In the genomic region with DNA sequence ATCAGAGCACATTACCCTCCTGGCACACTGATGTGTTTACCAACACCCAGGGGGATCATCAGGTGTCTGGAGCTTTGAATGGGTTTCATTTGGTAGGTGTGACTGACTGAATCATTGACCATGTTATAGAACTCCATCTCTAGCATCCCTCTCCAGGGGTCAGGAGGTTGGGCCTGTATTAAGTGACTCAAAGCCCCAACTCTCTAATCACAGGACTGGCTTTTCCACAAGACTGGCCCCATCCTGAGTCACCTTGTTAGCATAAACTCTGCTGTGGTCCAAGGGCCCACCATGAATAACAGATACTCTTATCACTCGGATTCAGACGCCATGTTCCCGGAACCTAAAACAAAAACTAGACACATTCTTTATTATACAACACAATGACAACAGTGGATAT, we compare ENCODE assay signal across 2 cellular contexts.
TF ChIP-seq lines count a peak whose summit lies in the region.

No MANE protein-coding gene starts in this region.

TF ChIP-seq in IMR-90, 13 proteins besides CTCF, POLR2A, EP300 and RAD21 (continued from another document):
- TF ChIP-seq ELK1 (IDR thresholded peaks at IDR 0.05; ENCODE audit: borderline replicate concordance, low read depth, low read length), result no peak
- no peak for TF ChIP-seq CEBPB (IDR thresholded peaks at IDR 0.05; ENCODE audit: low read depth, low read length)
- no peak for TF ChIP-seq SMC3 (IDR thresholded peaks at IDR 0.05; ENCODE audit: low read depth, low read length)
- no peak for TF ChIP-seq USF2 (IDR thresholded peaks at IDR 0.05; ENCODE audit: low read depth, low read length)
- TF ChIP-seq BHLHE40 (IDR thresholded peaks at IDR 0.05; ENCODE audit: low read depth, low read length), result no peak
- no peak for TF ChIP-seq CHD1 (IDR thresholded peaks at IDR 0.05; ENCODE audit: low read depth, low read length)
- TF ChIP-seq NFE2L2 (IDR thresholded peaks at IDR 0.05; ENCODE audit: low read depth, low read length), result no peak
- no peak for TF ChIP-seq MAZ (IDR thresholded peaks at IDR 0.05; ENCODE audit: borderline replicate concordance, low read depth, low read length)
- no peak for TF ChIP-seq FOS (IDR thresholded peaks at IDR 0.05; ENCODE audit: low read depth, low read length)
- TF ChIP-seq RCOR1 (IDR thresholded peaks at IDR 0.05; ENCODE audit: insufficient replicate concordance, low read length), result no peak
- TF ChIP-seq MAFK (IDR thresholded peaks at IDR 0.05; ENCODE audit: low read depth, low read length), result no peak
- no peak for TF ChIP-seq MXI1 (IDR thresholded peaks at IDR 0.05; ENCODE audit: borderline replicate concordance, low read depth, low read length)

TF ChIP-seq in WTC11, 78 proteins besides CTCF, POLR2A, EP300 and RAD21:
- TF ChIP-seq, protein P1, sequence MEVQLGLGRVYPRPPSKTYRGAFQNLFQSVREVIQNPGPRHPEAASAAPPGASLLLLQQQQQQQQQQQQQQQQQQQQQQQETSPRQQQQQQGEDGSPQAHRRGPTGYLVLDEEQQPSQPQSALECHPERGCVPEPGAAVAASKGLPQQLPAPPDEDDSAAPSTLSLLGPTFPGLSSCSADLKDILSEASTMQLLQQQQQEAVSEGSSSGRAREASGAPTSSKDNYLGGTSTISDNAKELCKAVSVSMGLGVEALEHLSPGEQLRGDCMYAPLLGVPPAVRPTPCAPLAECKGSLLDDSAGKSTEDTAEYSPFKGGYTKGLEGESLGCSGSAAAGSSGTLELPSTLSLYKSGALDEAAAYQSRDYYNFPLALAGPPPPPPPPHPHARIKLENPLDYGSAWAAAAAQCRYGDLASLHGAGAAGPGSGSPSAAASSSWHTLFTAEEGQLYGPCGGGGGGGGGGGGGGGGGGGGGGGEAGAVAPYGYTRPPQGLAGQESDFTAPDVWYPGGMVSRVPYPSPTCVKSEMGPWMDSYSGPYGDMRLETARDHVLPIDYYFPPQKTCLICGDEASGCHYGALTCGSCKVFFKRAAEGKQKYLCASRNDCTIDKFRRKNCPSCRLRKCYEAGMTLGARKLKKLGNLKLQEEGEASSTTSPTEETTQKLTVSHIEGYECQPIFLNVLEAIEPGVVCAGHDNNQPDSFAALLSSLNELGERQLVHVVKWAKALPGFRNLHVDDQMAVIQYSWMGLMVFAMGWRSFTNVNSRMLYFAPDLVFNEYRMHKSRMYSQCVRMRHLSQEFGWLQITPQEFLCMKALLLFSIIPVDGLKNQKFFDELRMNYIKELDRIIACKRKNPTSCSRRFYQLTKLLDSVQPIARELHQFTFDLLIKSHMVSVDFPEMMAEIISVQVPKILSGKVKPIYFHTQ (CRISPR knock-in tag; IDR thresholded peaks at IDR 0.05), result no peak
- no peak for TF ChIP-seq FOXP1 (CRISPR knock-in tag; IDR thresholded peaks at IDR 0.05; ENCODE audit: borderline replicate concordance)
